22 cellular contexts compared by ENCODE assay signal in the genomic region with DNA sequence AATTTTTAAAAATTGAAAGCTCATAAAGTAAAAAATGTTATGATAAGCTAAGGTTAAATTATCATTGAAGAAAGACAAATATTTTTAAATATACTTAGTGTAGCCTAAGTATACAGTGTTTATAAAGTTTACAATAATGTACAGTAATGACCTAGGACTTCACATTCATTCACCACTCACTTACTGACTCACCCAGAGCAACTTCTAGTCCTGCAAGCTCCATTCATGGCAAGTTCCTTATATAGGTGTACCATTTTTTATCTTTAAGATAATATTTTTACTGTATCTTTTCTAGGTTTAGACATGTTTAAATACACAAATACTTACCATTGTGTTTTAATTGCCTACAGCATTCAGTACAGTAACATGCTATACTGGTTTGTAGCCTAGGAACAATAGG.
"Had no signal": no experiment of that assay in that cellular context is flagged by ENCODE, and none has a peak within 500 bp of the region (broad histone marks: within the 10 kb centered on the region; RNA-seq: fewer than 3 reads in every experiment).

No MANE protein-coding gene starts in this region.

- H3K27ac ChIP-seq: KMS-11, SJSA1, SK-N-MC had no signal

- FAIRE-seq: HepG2 had no signal

- H3K9ac ChIP-seq: KMS-11 had no signal

- H3K36me3 ChIP-seq: SJSA1 had no signal

- ATAC-seq: HepG2 had no signal

- H3K4me1 ChIP-seq: SJSA1 had no signal

- H3K27me3 ChIP-seq: SJSA1 had no signal

- DNase-seq: IMR-90, Kasumi-1, NCI-H1092, NCI-H1105 treated with DMSO at 0.1 percent for 48 hours, NCI-H1417 treated with DMSO at 0.1 percent for 48 hours, NCI-H187, NCI-H2029, NCI-H2081 treated with DMSO at 0.1 percent for 48 hours, NCI-H2171, NCI-H226, NCI-H446, NCI-H510A, NCI-H524 treated with DMSO at 0.1 percent for 48 hours, NCI-H69, NCI-H774, Right ventricle myocardium superior, RPMI8226, SIG-M5 had no signal

- H3K9me3 ChIP-seq: SJSA1 had no signal

- H3K4me3 ChIP-seq: SJSA1, SK-N-MC had no signal

- H3K4me2 ChIP-seq: KMS-11 had no signal
